In genomic region chr13:24271611-24272451, GRCh38 we compare ENCODE assay signal across 9 cellular contexts. TPM values are rescaled to one million over a fixed set of nuclear protein-coding genes. Genes with fewer than 3 reads are reported as not detected.
A peak's percentile ranks its signal among the peaks of the same experiment; 100 is the strongest.
DNase-seq lines count a peak whose midpoint lies in the region; ATAC-seq and TF ChIP-seq lines count a peak whose summit lies in the region.
"Had no signal": no experiment of that assay in that cellular context is flagged by ENCODE, and none has a peak within 500 bp of the region (broad histone marks: within the 10 kb centered on the region; RNA-seq: fewer than 3 reads in every experiment).

No MANE protein-coding gene starts in this region.

- H3K4me1 Mint-ChIP-seq in osteocyte (ENCODE audit: unreplicated experiment) = peaks cover 36% of the 10 kb centered on the region

- TF ChIP-seq CTCF in gastroesophageal sphincter (IDR thresholded peaks at IDR 0.05) (no peak), osteocyte (IDR thresholded peaks at IDR 0.05) (no peak)

- H3K27me3 ChIP-seq in gastroesophageal sphincter = no peaks in the 10 kb centered on the region

- peaks cover 0 to 68% (median 27%) of the 10 kb centered on the region in 3 donors for H3K4me1 ChIP-seq in gastroesophageal sphincter

- 0 to 9% methylated on average over 6 to 11 of the region's 25 CpGs for WGBS in gastroesophageal sphincter (ENCODE audit: low coverage in 1 of 2), 2 donors

- peak overlapping the region; percentile 93 for H3K27ac Mint-ChIP-seq in osteocyte (ENCODE audit: unreplicated experiment)

- no peaks in the 10 kb centered on the region for H3K9me3 Mint-ChIP-seq in osteocyte (ENCODE audit: unreplicated experiment)

- H3K9me3 ChIP-seq in gastroesophageal sphincter = no peaks in the 10 kb centered on the region

- H3K36me3 Mint-ChIP-seq in osteocyte (ENCODE audit: unreplicated experiment) = no peaks in the 10 kb centered on the region

- TF ChIP-seq POLR2A in gastroesophageal sphincter (IDR thresholded peaks at IDR 0.05) = no peak

- H3K27ac ChIP-seq in gastroesophageal sphincter = peak overlapping the region; percentile 71 to 89 (median 86)

- H3K4me3 ChIP-seq in gastroesophageal sphincter = peak overlapping the region; percentile 29 to 51

- DNase-seq in OCI-M1 (lab: John Stamatoyannopoulos, UW) (peak; percentile 51), osteocyte (ENCODE audit: extremely low spot score, unreplicated experiment) (no peak), NCI-H1694 (lab: John Stamatoyannopoulos, UW) (no peak), NCI-H2171 treated with DMSO at 0.1 percent for 48 hours (lab: John Stamatoyannopoulos, UW) (no peak)
- DNase-seq in activated naive CD4-positive, alpha-beta T cell (lab: John Stamatoyannopoulos, UW) = peak in 3 of 4 experiments; percentile 7 to 45 (median 37)

- TF ChIP-seq EP300 in gastroesophageal sphincter (IDR thresholded peaks at IDR 0.05) = no peak

- ATAC-seq in GM18499 (IDR thresholded peaks at IDR 0.05; ENCODE audit: insufficient read depth, unreplicated experiment) (peak; percentile 32), HG02763 (IDR thresholded peaks at IDR 0.05; ENCODE audit: unreplicated experiment) (peak; percentile 57), gastroesophageal sphincter (peak; percentile 67)

- H3K27me3 Mint-ChIP-seq in osteocyte (ENCODE audit: unreplicated experiment) = no peaks in the 10 kb centered on the region

- H3K36me3 ChIP-seq in gastroesophageal sphincter = no peaks in the 10 kb centered on the region

- peak overlapping the region; percentile 71 for H3K4me3 Mint-ChIP-seq in osteocyte (ENCODE audit: unreplicated experiment)

RNA-seq across cellular contexts. Expression of gene C1QTNF9, which starts 37.5 kb away (rescaled TPM):
- 1 to 10 TPM in 2 of 4 donors, under 1 TPM in 1, not detected in 1; 0.81 to 2.4 (median 1.1) TPM for total RNA-seq in gastroesophageal sphincter
- not detected in 2 replicates for total RNA-seq in osteocyte
- total RNA-seq: glomerular endothelial cell had no signal

Comparison
In these comparisons a context has a peak if more than half of its experiments do, and no peak if none do; other contexts are left out.
1. DNase-seq: peak in OCI-M1 (single experiment) and activated naive CD4-positive, alpha-beta T cell (3 of 4); none in osteocyte (single experiment), NCI-H1694 (single experiment) and NCI-H2171 treated with DMSO at 0.1 percent for 48 hours (single experiment).
2. Peak in every context shown above with its lines, with median percentiles within 50 percentile points of each other: ATAC-seq.